8 cellular contexts compared by ENCODE assay signal in the genomic region with DNA sequence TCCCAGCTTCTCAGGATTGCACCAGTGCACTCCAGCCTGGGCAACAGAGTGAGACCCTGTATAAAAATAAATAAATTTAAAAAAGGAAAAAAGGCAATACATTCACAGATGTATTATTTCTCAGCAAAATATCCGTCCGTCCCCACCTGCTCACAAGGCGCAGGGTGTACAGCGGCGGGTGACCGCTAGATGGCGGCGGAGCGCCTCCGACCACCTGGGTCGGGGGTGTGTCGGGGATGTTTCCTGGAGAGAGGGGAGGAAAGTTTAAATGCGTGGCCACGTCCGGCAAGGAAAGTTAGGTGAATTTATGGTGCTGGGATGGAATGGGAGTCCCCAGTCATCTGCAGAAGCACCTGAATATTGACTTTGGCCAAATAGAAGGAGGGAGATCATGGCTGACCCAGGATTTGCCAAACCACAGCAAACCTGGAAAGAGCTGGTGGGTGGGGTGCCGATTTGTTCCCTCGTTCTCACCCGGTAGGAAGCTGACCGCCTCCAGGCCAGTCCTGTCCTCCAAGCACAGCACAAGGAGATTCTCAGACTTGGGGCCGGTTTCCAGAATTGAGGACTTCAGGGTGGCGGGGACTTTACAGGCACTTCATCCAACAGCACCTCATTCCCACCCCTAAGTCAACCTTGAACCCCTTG.
A peak's percentile ranks its signal among the peaks of the same experiment; 100 is the strongest.
DNase-seq lines count a peak whose midpoint lies in the region; ATAC-seq and TF ChIP-seq lines count a peak whose summit lies in the region.

No MANE protein-coding gene starts in this region.

- H3K27ac ChIP-seq in brain microvascular endothelial cell: no peak overlapping the region

- H3K36me3 ChIP-seq in brain microvascular endothelial cell (replicated peaks): no peaks in the 10 kb centered on the region

- peaks cover 12% of the 10 kb centered on the region for H3K27me3 ChIP-seq in brain microvascular endothelial cell (replicated peaks)

- peak; percentile 63 for ATAC-seq in left colon
- no peak for ATAC-seq in HG03460 (IDR thresholded peaks at IDR 0.05; ENCODE audit: unreplicated experiment)

- peak; percentile 100 for TF ChIP-seq CTCF in brain microvascular endothelial cell (IDR thresholded peaks at IDR 0.05; ENCODE audit: low read depth, low read length, missing control alignments)

- H3K4me3 ChIP-seq in brain microvascular endothelial cell (ENCODE audit: low read depth, low read length): no peak overlapping the region

- no peak for TF ChIP-seq EP300 in Ishikawa (IDR thresholded peaks at IDR 0.05; ENCODE audit: borderline replicate concordance)

- DNase-seq in G401 (ENCODE audit: low spot score): peak; percentile 50
- peak; percentile 55 for DNase-seq in UCSD-AML1 (lab: John Stamatoyannopoulos, UW; ENCODE audit: unreplicated experiment)
- DNase-seq in brain microvascular endothelial cell: no peak
- peak in 1 of 2 donors; percentile 65 for DNase-seq in left colon
- DNase-seq in stimulated activated CD4-positive, alpha-beta T cell treated with anti-CD3 and anti-CD28 coated beads, TNF-alpha, amount 100 ng/mL, for 4 hours (ENCODE audit: low read depth in 3 of 3): peak; percentile 39 to 56 (median 52)
- no peak for DNase-seq in cerebellum (ENCODE audit: low spot score)

- in situ Hi-C loops in G401 (cut with HindIII; ENCODE audit: low sequenced_read_pairs): loop anchor here (10.0 kb wide), 1 partner anchor 323 kb away; no protein-coding TSS in a partner anchor
- in situ Hi-C loops in brain microvascular endothelial cell (cut with HindIII; ENCODE audit: low pct_ligation_motif_present, low sequenced_read_pairs): no loop called here

- TF ChIP-seq RAD21 in Ishikawa (IDR thresholded peaks at IDR 0.05; ENCODE audit: low read depth): peak; percentile 66

- intact Hi-C loops in left colon (cut with DNase I, micrococcal nuclease): no loop called here

TF ChIP-seq in Ishikawa, 13 proteins besides CTCF, POLR2A, EP300 and RAD21:
- peak; percentile 81 for TF ChIP-seq ZBTB7A (IDR thresholded peaks at IDR 0.05; ENCODE audit: low read depth)
- no peak for TF ChIP-seq CREB1 (IDR thresholded peaks at IDR 0.05; ENCODE audit: low read depth)
- TF ChIP-seq EGR1 (IDR thresholded peaks at IDR 0.05): no peak
- TF ChIP-seq, protein P1, sequence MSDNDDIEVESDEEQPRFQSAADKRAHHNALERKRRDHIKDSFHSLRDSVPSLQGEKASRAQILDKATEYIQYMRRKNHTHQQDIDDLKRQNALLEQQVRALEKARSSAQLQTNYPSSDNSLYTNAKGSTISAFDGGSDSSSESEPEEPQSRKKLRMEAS (IDR thresholded peaks at IDR 0.05): no peak

Comparison
In these comparisons a context has a peak if more than half of its experiments do, and no peak if none do; other contexts are left out.
1. DNase-seq: peak in G401 (single experiment), UCSD-AML1 (single experiment) and stimulated activated CD4-positive, alpha-beta T cell treated with anti-CD3 and anti-CD28 coated beads, TNF-alpha, amount 100 ng/mL, for 4 hours (3 of 3); none in brain microvascular endothelial cell (single experiment) and cerebellum (single experiment).